Comparison of ENCODE assay signal across 1 cellular context in the genomic region with DNA sequence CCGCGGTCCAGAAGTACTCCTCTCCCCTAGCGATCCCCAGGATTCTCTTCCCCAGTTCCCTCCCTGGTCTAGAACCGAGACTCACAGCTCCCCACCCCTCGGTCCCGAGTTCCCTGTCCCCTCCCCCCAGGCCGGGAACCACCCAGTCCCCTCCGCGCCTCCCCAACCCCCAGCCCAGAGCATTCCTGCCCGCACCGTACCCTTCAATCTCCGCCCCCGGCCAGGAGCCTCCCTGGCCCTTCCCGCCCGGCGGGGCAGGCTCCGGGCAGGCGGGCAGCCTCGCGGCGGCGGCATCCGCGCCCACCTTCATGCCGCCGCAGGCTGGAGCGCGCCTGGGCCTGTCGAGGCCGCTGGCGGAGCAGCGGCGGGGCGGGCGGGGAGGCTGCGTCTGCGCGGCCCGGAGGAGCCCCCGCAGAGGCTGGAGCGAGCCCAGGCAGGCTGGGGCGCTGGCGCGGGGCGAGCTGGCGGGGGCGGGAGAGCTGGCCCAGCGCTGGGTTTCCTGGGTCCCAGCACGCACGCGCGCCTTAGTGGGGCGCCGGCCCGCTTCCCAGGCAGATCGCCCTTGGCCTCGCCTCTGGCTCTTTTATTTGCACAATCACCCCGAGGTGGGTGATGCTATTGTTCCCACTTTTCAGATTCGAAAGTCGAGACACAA.
TF ChIP-seq lines count a peak whose summit lies in the region.

No MANE protein-coding gene starts in this region.

TF ChIP-seq in neural cell, 6 proteins besides CTCF, POLR2A, EP300 and RAD21 (continued from another document):
- TF ChIP-seq, protein P1, sequence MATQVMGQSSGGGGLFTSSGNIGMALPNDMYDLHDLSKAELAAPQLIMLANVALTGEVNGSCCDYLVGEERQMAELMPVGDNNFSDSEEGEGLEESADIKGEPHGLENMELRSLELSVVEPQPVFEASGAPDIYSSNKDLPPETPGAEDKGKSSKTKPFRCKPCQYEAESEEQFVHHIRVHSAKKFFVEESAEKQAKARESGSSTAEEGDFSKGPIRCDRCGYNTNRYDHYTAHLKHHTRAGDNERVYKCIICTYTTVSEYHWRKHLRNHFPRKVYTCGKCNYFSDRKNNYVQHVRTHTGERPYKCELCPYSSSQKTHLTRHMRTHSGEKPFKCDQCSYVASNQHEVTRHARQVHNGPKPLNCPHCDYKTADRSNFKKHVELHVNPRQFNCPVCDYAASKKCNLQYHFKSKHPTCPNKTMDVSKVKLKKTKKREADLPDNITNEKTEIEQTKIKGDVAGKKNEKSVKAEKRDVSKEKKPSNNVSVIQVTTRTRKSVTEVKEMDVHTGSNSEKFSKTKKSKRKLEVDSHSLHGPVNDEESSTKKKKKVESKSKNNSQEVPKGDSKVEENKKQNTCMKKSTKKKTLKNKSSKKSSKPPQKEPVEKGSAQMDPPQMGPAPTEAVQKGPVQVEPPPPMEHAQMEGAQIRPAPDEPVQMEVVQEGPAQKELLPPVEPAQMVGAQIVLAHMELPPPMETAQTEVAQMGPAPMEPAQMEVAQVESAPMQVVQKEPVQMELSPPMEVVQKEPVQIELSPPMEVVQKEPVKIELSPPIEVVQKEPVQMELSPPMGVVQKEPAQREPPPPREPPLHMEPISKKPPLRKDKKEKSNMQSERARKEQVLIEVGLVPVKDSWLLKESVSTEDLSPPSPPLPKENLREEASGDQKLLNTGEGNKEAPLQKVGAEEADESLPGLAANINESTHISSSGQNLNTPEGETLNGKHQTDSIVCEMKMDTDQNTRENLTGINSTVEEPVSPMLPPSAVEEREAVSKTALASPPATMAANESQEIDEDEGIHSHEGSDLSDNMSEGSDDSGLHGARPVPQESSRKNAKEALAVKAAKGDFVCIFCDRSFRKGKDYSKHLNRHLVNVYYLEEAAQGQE (IDR thresholded peaks at IDR 0.05; ENCODE audit: borderline replicate concordance) = no peak
